Comparison of ENCODE assay signal across 9 cellular contexts in the genomic region with DNA sequence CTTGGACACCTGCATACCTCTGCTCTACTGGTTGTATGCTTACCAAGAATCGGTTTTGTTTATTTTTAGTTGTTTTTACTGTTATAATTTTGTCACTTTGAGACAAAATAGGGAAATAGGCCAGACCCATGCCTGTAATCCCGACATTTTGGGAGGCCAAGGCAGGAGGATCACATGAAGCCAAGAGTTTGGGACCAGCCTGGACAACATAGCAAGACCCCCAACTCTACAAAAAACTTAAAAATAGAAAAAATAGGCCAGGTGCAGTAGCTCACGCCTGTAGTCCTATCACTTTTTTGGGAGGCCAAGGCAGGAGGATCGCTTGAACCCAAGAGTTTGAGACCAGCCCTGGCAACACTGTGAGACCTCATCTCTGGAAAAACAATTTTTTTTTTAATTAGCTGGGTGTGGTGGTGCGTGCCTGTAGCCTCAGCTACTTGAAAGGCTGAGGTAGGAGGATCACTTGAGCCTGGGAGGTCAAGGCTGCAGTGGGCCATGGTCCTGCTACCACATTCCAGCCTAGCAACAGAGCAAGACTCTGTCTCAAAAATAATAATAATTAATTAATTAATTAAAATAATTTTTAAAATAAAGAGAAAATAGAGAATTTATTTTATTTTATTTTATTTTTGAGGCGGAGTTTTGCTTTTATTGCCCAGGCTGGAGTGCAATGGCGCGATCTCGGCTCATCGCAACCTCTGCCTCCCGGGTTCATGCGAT. TPM values are rescaled to one million over a fixed set of nuclear protein-coding genes. Genes with fewer than 3 reads are reported as not detected.
DNase-seq lines count a peak whose midpoint lies in the region; ATAC-seq and TF ChIP-seq lines count a peak whose summit lies in the region.
"Had no signal": no experiment of that assay in that cellular context is flagged by ENCODE, and none has a peak within 500 bp of the region (broad histone marks: within the 10 kb centered on the region; RNA-seq: fewer than 3 reads in every experiment).

No MANE protein-coding gene starts in this region.

- H3K4me3 ChIP-seq in CD4-positive, alpha-beta memory T cell (ENCODE audit: low read length in 2 of 2): peak overlapping the region in 1 of 2 donors; percentile 78
- H3K4me3 ChIP-seq in PC-3 (ENCODE audit: low read length): peak overlapping the region; percentile 87
- H3K4me3 ChIP-seq in esophagus squamous epithelium: peak overlapping the region; percentile 66 to 98 (median 86)
- H3K4me3 ChIP-seq in retinal pigment epithelial cell (ENCODE audit: low read length): peak overlapping the region; percentile 98

- CTCF ChIA-PET in CD4-positive, alpha-beta memory T cell (lab: Charles Lee; ENCODE audit: partially characterized antibody): interaction anchor here (0.8 to 1.3 kb wide), 3 partner anchors 8 to 276 kb away, joined by 3 to 4 read pairs (median 3); no protein-coding TSS in a partner anchor
- CTCF ChIA-PET in PC-3 (lab: Charles Lee): no interaction called here

- peaks cover 25% of the 10 kb centered on the region for H3K4me1 ChIP-seq in CD4-positive, alpha-beta memory T cell (ENCODE audit: insufficient read depth, low read length)
- H3K4me1 ChIP-seq in PC-3 (ENCODE audit: insufficient read depth, low read length) (peaks cover 8% of the 10 kb centered on the region), esophagus squamous epithelium (peaks cover 7 to 50% (median 22%) of the 10 kb centered on the region in 3 donors)

- peaks cover 15 to 40% (median 28%) of the 10 kb centered on the region in 4 donors for H3K4me1 Mint-ChIP-seq in CD4-positive, alpha-beta memory T cell

- DNase-seq in CD4-positive, alpha-beta memory T cell: no peak
- DNase-seq in PC-3 (no peak), esophagus squamous epithelium (lab: John Stamatoyannopoulos, UW) (no peak), retinal pigment epithelial cell (ENCODE audit: low read depth) (no peak), pons (ENCODE audit: low spot score) (no peak), NCI-H446 (lab: John Stamatoyannopoulos, UW) (no peak), SIG-M5 (lab: John Stamatoyannopoulos, UW) (no peak), HCEC 1CT (no peak)

- peak overlapping the region in 3 of 7 donors; percentile 30 to 99 (median 97) for H3K27ac Mint-ChIP-seq in CD4-positive, alpha-beta memory T cell

- H4K20me1 ChIP-seq in PC-3 (ENCODE audit: low read length): peaks cover 17% of the 10 kb centered on the region; the same call in 1 of the 2 replicates

- 70 to 71% methylated on average over 11 to 12 of the region's 12 CpGs for WGBS in esophagus squamous epithelium, 2 donors

- peaks cover 3% of the 10 kb centered on the region for H3K36me3 ChIP-seq in CD4-positive, alpha-beta memory T cell (ENCODE audit: insufficient read depth, low read length)
- H3K36me3 ChIP-seq in PC-3 (ENCODE audit: low read depth, low read length) (peaks cover 10% of the 10 kb centered on the region; the same call in 1 of the 2 replicates), esophagus squamous epithelium (peaks cover 0 to 11% (median 0%) of the 10 kb centered on the region in 3 donors)

- no peaks in the 10 kb centered on the region for H3K27me3 Mint-ChIP-seq in CD4-positive, alpha-beta memory T cell

- peaks cover 0 to 24% of the 10 kb centered on the region in 2 donors for H3K36me3 Mint-ChIP-seq in CD4-positive, alpha-beta memory T cell

- H3F3A ChIP-seq in PC-3 (ENCODE audit: low read length, unreplicated experiment): no peaks in the 10 kb centered on the region

- H3K9me3 ChIP-seq in CD4-positive, alpha-beta memory T cell (ENCODE audit: control insufficient read depth in 1 of 2, low read length in 2 of 2): no peaks in the 10 kb centered on the region
- H3K9me3 ChIP-seq in PC-3 (ENCODE audit: low read length): no peaks in the 10 kb centered on the region
- H3K9me3 ChIP-seq in esophagus squamous epithelium: no peaks in the 10 kb centered on the region

- intact Hi-C loops in CD4-positive, alpha-beta memory T cell (cut with micrococcal nuclease): loop anchor here (10.0 kb wide), 1 partner anchor 685 kb away; a partner anchor contains a TSS
- intact Hi-C loops in PC-3 (cut with micrococcal nuclease) (loop anchor here (10.0 kb wide), 1 partner anchor 185 kb away; a partner anchor contains a TSS), esophagus squamous epithelium (cut with DNase I) (no loop called here)

- no TSS peak for BruUV-seq in PC-3 (replicated peaks; lab: Mats Ljungman, UMichigan)

- H3K27me3 ChIP-seq in CD4-positive, alpha-beta memory T cell (ENCODE audit: insufficient read depth, low read length): no peaks in the 10 kb centered on the region
- H3K27me3 ChIP-seq in PC-3 (ENCODE audit: low read length) (no peaks in the 10 kb centered on the region), esophagus squamous epithelium (no peaks in the 10 kb centered on the region)

- H3K27ac ChIP-seq in CD4-positive, alpha-beta memory T cell (ENCODE audit: low read depth, low read length): no peak overlapping the region
- H3K27ac ChIP-seq in PC-3 (ENCODE audit: low read length) (no peak overlapping the region), esophagus squamous epithelium (peak overlapping the region; percentile 81 to 91 (median 90))

- H3K4me2 ChIP-seq in PC-3 (ENCODE audit: low read length): peak overlapping the region; percentile 88

- no peak for TF ChIP-seq POLR2A in esophagus squamous epithelium (IDR thresholded peaks at IDR 0.05)

- H2AFZ ChIP-seq in PC-3 (ENCODE audit: low read length): peak overlapping the region; percentile 97

- POLR2A ChIA-PET in CD4-positive, alpha-beta memory T cell (lab: Charles Lee; ENCODE audit: partially characterized antibody): interaction anchor here (0.6 to 1.6 kb wide), 4 partner anchors 9 to 687 kb away, joined by 3 to 11 read pairs (median 4); a partner anchor contains a TSS
- POLR2A ChIA-PET in PC-3 (lab: Charles Lee; ENCODE audit: unreplicated experiment): interaction anchor here (1.0 kb wide), 1 partner anchor 13 kb away, joined by 3 read pairs; a partner anchor contains a TSS

- no peak for ATAC-seq in PC-3

- H3K9me2 ChIP-seq in PC-3 (replicated peaks; ENCODE audit: low read length): no peaks in the 10 kb centered on the region

- no peak for TF ChIP-seq CTCF in PC-3 (conservative IDR thresholded peaks at IDR 0.05; ENCODE audit: low read depth, low read length)
- TF ChIP-seq CTCF in esophagus squamous epithelium (IDR thresholded peaks at IDR 0.05): no peak
- no peak for TF ChIP-seq CTCF in retinal pigment epithelial cell (conservative IDR thresholded peaks at IDR 0.05; ENCODE audit: low read depth, low read length)

- H3K4me3 Mint-ChIP-seq in CD4-positive, alpha-beta memory T cell: peak overlapping the region in 6 of 8 donors; percentile 4 to 100 (median 98)

- H3K9ac ChIP-seq in PC-3 (ENCODE audit: low read length): peak overlapping the region; percentile 87

- peaks cover 42% of the 10 kb centered on the region for H3K79me2 ChIP-seq in PC-3 (ENCODE audit: low read length)

- peaks cover 0 to 5% (median 0%) of the 10 kb centered on the region in 8 donors for H3K9me3 Mint-ChIP-seq in CD4-positive, alpha-beta memory T cell

RNA-seq across cellular contexts. Expression of a gene that starts 1.3 kb away (rescaled TPM):
- 10 to 100 TPM; 20.3 to 21.1 TPM for total RNA-seq in CD4-positive, alpha-beta memory T cell
- polyA plus RNA-seq in CD4-positive, alpha-beta memory T cell: 10 to 100 TPM; 61.3 to 69.8 TPM
- 82.5 and 117 TPM in 2 replicates for total RNA-seq in PC-3 (2014; rRNA removed)
- total RNA-seq in esophagus squamous epithelium: 10 to 100 TPM; 25.7 to 61.8 (median 56.3) TPM

RNA-seq across cellular contexts. Expression of a gene that starts 13.1 kb away (rescaled TPM):
- total RNA-seq in CD4-positive, alpha-beta memory T cell: not detected
- under 1 TPM in 1 of 2 donors, not detected in 1; 0.47 TPM for polyA plus RNA-seq in CD4-positive, alpha-beta memory T cell
- total RNA-seq in PC-3 (2014; rRNA removed) (1.6 and 2.4 TPM in 2 replicates), esophagus squamous epithelium (1 to 10 TPM in 2 of 4 donors, under 1 TPM in 1, not detected in 1; 0.30 to 2.9 (median 1.6) TPM)
- total RNA-seq: GM12878 had no signal
- polyA plus RNA-seq: GM12878 had no signal

Comparison
In these comparisons a context has a peak if more than half of its experiments do, and no peak if none do; other contexts are left out.
1. H3K27ac ChIP-seq: peak in esophagus squamous epithelium (4 of 4); none in CD4-positive, alpha-beta memory T cell (single experiment) and PC-3 (single experiment).